In the genomic region with DNA sequence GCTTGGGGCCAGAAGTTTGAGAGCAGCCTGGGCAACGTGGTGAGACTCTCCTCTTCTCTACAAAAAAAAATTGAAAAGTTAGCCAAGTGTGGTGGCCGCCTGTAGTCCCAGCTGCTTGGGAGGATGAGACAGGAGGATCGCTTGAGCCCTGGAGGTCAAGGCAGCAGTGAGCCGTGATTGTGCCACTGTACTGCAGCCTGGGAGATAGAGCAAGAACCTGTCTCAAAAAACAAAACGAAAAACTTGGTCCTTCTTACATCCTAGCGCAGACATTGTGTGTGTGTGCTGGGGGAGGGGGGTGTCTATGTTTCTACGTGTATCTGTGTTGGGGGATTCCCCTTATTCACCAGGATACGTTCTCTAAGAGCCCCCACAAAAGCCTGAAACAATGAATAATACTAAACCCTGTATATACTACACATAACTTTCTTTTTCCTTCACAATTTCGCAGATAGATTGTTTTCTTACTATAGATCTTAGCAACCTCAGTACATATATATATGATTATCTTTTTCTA, we compare ENCODE assay signal across 1 cellular context.
TF ChIP-seq lines count a peak whose summit lies in the region.

No MANE protein-coding gene starts in this region.

TF ChIP-seq in GM23338, 12 proteins besides CTCF, POLR2A, EP300 and RAD21 (continued from another document):
- TF ChIP-seq, protein P1, sequence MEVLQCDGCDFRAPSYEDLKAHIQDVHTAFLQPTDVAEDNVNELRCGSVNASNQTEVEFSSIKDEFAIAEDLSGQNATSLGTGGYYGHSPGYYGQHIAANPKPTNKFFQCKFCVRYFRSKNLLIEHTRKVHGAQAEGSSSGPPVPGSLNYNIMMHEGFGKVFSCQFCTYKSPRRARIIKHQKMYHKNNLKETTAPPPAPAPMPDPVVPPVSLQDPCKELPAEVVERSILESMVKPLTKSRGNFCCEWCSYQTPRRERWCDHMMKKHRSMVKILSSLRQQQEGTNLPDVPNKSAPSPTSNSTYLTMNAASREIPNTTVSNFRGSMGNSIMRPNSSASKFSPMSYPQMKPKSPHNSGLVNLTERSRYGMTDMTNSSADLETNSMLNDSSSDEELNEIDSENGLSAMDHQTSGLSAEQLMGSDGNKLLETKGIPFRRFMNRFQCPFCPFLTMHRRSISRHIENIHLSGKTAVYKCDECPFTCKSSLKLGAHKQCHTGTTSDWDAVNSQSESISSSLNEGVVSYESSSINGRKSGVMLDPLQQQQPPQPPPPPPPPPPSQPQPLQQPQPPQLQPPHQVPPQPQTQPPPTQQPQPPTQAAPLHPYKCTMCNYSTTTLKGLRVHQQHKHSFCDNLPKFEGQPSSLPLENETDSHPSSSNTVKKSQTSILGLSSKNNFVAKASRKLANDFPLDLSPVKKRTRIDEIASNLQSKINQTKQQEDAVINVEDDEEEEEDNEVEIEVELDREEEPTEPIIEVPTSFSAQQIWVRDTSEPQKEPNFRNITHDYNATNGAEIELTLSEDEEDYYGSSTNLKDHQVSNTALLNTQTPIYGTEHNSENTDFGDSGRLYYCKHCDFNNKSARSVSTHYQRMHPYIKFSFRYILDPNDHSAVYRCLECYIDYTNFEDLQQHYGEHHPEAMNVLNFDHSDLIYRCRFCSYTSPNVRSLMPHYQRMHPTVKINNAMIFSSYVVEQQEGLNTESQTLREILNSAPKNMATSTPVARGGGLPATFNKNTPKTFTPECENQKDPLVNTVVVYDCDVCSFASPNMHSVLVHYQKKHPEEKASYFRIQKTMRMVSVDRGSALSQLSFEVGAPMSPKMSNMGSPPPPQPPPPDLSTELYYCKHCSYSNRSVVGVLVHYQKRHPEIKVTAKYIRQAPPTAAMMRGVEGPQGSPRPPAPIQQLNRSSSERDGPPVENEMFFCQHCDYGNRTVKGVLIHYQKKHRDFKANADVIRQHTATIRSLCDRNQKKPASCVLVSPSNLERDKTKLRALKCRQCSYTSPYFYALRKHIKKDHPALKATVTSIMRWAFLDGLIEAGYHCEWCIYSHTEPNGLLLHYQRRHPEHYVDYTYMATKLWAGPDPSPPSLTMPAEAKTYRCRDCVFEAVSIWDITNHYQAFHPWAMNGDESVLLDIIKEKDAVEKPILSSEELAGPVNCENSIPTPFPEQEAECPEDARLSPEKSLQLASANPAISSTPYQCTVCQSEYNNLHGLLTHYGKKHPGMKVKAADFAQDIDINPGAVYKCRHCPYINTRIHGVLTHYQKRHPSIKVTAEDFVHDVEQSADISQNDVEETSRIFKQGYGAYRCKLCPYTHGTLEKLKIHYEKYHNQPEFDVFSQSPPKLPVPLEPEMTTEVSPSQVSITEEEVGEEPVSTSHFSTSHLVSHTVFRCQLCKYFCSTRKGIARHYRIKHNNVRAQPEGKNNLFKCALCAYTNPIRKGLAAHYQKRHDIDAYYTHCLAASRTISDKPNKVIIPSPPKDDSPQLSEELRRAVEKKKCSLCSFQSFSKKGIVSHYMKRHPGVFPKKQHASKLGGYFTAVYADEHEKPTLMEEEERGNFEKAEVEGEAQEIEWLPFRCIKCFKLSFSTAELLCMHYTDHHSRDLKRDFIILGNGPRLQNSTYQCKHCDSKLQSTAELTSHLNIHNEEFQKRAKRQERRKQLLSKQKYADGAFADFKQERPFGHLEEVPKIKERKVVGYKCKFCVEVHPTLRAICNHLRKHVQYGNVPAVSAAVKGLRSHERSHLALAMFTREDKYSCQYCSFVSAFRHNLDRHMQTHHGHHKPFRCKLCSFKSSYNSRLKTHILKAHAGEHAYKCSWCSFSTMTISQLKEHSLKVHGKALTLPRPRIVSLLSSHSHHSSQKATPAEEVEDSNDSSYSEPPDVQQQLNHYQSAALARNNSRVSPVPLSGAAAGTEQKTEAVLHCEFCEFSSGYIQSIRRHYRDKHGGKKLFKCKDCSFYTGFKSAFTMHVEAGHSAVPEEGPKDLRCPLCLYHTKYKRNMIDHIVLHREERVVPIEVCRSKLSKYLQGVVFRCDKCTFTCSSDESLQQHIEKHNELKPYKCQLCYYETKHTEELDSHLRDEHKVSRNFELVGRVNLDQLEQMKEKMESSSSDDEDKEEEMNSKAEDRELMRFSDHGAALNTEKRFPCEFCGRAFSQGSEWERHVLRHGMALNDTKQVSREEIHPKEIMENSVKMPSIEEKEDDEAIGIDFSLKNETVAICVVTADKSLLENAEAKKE (CRISPR knock-in tag; IDR thresholded peaks at IDR 0.05): no peak
- no peak for TF ChIP-seq ZNF114 (CRISPR knock-in tag; IDR thresholded peaks at IDR 0.05)
- TF ChIP-seq, protein P2, sequence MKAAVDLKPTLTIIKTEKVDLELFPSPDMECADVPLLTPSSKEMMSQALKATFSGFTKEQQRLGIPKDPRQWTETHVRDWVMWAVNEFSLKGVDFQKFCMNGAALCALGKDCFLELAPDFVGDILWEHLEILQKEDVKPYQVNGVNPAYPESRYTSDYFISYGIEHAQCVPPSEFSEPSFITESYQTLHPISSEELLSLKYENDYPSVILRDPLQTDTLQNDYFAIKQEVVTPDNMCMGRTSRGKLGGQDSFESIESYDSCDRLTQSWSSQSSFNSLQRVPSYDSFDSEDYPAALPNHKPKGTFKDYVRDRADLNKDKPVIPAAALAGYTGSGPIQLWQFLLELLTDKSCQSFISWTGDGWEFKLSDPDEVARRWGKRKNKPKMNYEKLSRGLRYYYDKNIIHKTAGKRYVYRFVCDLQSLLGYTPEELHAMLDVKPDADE (IDR thresholded peaks at IDR 0.05): no peak
- no peak for TF ChIP-seq POLR2AphosphoS5 (IDR thresholded peaks at IDR 0.05; ENCODE audit: low read depth)
- no peak for TF ChIP-seq EZH2 (IDR thresholded peaks at IDR 0.05; ENCODE audit: low read depth, unreplicated experiment)
- TF ChIP-seq ZNF331 (CRISPR knock-in tag; IDR thresholded peaks at IDR 0.05; ENCODE audit: low read depth): no peak
- TF ChIP-seq EZH2phosphoT487 (IDR thresholded peaks at IDR 0.05; ENCODE audit: unreplicated experiment): no peak
- no peak for TF ChIP-seq STAT1 (IDR thresholded peaks at IDR 0.05; ENCODE audit: unreplicated experiment)
